In genomic region chr6:30615958-30616810, GRCh38 we compare ENCODE assay signal across 1 cellular context.
A peak's percentile ranks its signal among the peaks of the same experiment; 100 is the strongest.
TF ChIP-seq lines count a peak whose summit lies in the region.

No MANE protein-coding gene starts in this region.

TF ChIP-seq in K562, 482 proteins besides CTCF, POLR2A, EP300 and RAD21 (continued from another document and continues in another):
- TF ChIP-seq, protein P1, sequence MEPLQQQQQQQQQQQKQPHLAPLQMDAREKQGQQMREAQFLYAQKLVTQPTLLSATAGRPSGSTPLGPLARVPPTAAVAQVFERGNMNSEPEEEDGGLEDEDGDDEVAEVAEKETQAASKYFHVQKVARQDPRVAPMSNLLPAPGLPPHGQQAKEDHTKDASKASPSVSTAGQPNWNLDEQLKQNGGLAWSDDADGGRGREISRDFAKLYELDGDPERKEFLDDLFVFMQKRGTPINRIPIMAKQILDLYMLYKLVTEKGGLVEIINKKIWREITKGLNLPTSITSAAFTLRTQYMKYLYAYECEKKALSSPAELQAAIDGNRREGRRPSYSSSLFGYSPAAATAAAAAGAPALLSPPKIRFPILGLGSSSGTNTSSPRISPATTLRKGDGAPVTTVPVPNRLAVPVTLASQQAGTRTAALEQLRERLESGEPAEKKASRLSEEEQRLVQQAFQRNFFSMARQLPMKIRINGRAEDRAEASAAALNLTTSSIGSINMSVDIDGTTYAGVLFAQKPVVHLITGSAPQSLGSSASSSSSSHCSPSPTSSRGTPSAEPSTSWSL (CRISPR knock-in tag; IDR thresholded peaks at IDR 0.05; ENCODE audit: borderline replicate concordance): no peak
- no peak for TF ChIP-seq ARHGAP35 (IDR thresholded peaks at IDR 0.05; ENCODE audit: partially characterized antibody)
- TF ChIP-seq DMBX1 (CRISPR knock-in tag; IDR thresholded peaks at IDR 0.05; ENCODE audit: borderline replicate concordance): no peak
- TF ChIP-seq, protein P2, sequence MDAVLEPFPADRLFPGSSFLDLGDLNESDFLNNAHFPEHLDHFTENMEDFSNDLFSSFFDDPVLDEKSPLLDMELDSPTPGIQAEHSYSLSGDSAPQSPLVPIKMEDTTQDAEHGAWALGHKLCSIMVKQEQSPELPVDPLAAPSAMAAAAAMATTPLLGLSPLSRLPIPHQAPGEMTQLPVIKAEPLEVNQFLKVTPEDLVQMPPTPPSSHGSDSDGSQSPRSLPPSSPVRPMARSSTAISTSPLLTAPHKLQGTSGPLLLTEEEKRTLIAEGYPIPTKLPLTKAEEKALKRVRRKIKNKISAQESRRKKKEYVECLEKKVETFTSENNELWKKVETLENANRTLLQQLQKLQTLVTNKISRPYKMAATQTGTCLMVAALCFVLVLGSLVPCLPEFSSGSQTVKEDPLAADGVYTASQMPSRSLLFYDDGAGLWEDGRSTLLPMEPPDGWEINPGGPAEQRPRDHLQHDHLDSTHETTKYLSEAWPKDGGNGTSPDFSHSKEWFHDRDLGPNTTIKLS (IDR thresholded peaks at IDR 0.05; ENCODE audit: borderline replicate concordance, low read depth): no peak
- no peak for TF ChIP-seq ZHX1 (conservative IDR thresholded peaks at IDR 0.05; ENCODE audit: low read length)
- peak in 1 of 2 experiments; percentile 10; a peak in 1 of 4 replicates for TF ChIP-seq MNT (conservative IDR thresholded peaks at IDR 0.05)
- TF ChIP-seq PHF20 (IDR thresholded peaks at IDR 0.05; ENCODE audit: partially characterized antibody): no peak
- no peak for TF ChIP-seq NR0B1 (IDR thresholded peaks at IDR 0.05; ENCODE audit: partially characterized antibody)
- 0 out of 2 replicates have a peak, but pooled peaks have one; percentile 15 for TF ChIP-seq CAMTA2 (CRISPR knock-in tag; conservative IDR thresholded peaks at IDR 0.05)
- TF ChIP-seq PCBP1 (IDR thresholded peaks at IDR 0.05; ENCODE audit: low read depth, low read length, poor library complexity, severe bottlenecking): no peak
- peak; percentile 85; the same call in 1 of the 2 replicates for TF ChIP-seq LCOR (CRISPR knock-in tag; IDR thresholded peaks at IDR 0.05)
- no peak; the same call in 1 of the 2 replicates for TF ChIP-seq HBP1 (CRISPR knock-in tag; IDR thresholded peaks at IDR 0.05)
- TF ChIP-seq SP1 (CRISPR knock-in tag; IDR thresholded peaks at IDR 0.05): peak; percentile 94
- TF ChIP-seq KLF6 (CRISPR knock-in tag; IDR thresholded peaks at IDR 0.05; ENCODE audit: borderline replicate concordance): peak; percentile 58; the same call in 1 of the 2 replicates
- TF ChIP-seq ARID2 (IDR thresholded peaks at IDR 0.05): 0 out of 2 replicates have a peak, but pooled peaks have one; percentile 5
- no peak for TF ChIP-seq ZBTB8A (IDR thresholded peaks at IDR 0.05; ENCODE audit: partially characterized antibody)
- no peak; a peak in 1 of 4 replicates for TF ChIP-seq SRF (CRISPR knock-in tag; IDR thresholded peaks at IDR 0.05)
- no peak for TF ChIP-seq HMGXB4 (CRISPR knock-in tag; IDR thresholded peaks at IDR 0.05)
- TF ChIP-seq, protein P3, sequence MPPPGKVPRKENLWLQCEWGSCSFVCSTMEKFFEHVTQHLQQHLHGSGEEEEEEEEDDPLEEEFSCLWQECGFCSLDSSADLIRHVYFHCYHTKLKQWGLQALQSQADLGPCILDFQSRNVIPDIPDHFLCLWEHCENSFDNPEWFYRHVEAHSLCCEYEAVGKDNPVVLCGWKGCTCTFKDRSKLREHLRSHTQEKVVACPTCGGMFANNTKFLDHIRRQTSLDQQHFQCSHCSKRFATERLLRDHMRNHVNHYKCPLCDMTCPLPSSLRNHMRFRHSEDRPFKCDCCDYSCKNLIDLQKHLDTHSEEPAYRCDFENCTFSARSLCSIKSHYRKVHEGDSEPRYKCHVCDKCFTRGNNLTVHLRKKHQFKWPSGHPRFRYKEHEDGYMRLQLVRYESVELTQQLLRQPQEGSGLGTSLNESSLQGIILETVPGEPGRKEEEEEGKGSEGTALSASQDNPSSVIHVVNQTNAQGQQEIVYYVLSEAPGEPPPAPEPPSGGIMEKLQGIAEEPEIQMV (tag; conservative IDR thresholded peaks at IDR 0.05; ENCODE audit: low read depth): no peak
- TF ChIP-seq ZBTB11 (CRISPR knock-in tag; IDR thresholded peaks at IDR 0.05): 0 out of 6 replicates have a peak, but pooled peaks of 1 of the 3 experiments have one; percentile 27
- TF ChIP-seq CXXC5 (CRISPR knock-in tag; IDR thresholded peaks at IDR 0.05): no peak
- no peak for TF ChIP-seq HMG20A (CRISPR knock-in tag; conservative IDR thresholded peaks at IDR 0.05)
- TF ChIP-seq SMARCC2 (IDR thresholded peaks at IDR 0.05; ENCODE audit: low read depth): no peak
- TF ChIP-seq SIN3A (IDR thresholded peaks at IDR 0.05; ENCODE audit: borderline replicate concordance in 2 of 2, control insufficient read depth in 1 of 2, low read depth in 2 of 2, low read length in 2 of 2): peak in 1 of 2 experiments; percentile 50; a peak in 2 of 4 replicates
- peak; percentile 4; the same call in 1 of the 2 replicates for TF ChIP-seq BCL6 (CRISPR knock-in tag; IDR thresholded peaks at IDR 0.05)
- peak; percentile 77; the same call in 1 of the 2 replicates for TF ChIP-seq ZBTB17 (CRISPR knock-in tag; IDR thresholded peaks at IDR 0.05)
- TF ChIP-seq SMARCA4 (IDR thresholded peaks at IDR 0.05): no peak
- no peak for TF ChIP-seq ZNF740 (CRISPR knock-in tag; IDR thresholded peaks at IDR 0.05)
- TF ChIP-seq ZNF740 (tag; IDR thresholded peaks at IDR 0.05): peak in 1 of 2 experiments; percentile 84; a peak in 3 of 4 replicates
- TF ChIP-seq NELFE (IDR thresholded peaks at IDR 0.05; ENCODE audit: insufficient read depth, insufficient read length): no peak
- no peak for TF ChIP-seq TAL1 (IDR thresholded peaks at IDR 0.05)
- TF ChIP-seq ZNF24 (IDR thresholded peaks at IDR 0.05): no peak
- peak; percentile 33 for TF ChIP-seq TAF1 (IDR thresholded peaks at IDR 0.05; ENCODE audit: control insufficient read depth, extremely low read depth, insufficient read depth, low read length, severe bottlenecking)
- no peak for TF ChIP-seq L3MBTL2 (IDR thresholded peaks at IDR 0.05)
- peak; percentile 74; the same call in 1 of the 2 replicates for TF ChIP-seq PHB (CRISPR knock-in tag; IDR thresholded peaks at IDR 0.05)
- TF ChIP-seq ZBTB7A (IDR thresholded peaks at IDR 0.05; ENCODE audit: borderline replicate concordance, control insufficient read depth, low read depth, low read length): no peak
- 0 out of 2 replicates have a peak, but pooled peaks have one; percentile 2 for TF ChIP-seq ZNF444 (CRISPR knock-in tag; IDR thresholded peaks at IDR 0.05)
- no peak; the same call in 1 of the 2 replicates for TF ChIP-seq SIN3B (IDR thresholded peaks at IDR 0.05; ENCODE audit: low read depth)
